ENCODE assay signal across 1 cellular context in the genomic region with DNA sequence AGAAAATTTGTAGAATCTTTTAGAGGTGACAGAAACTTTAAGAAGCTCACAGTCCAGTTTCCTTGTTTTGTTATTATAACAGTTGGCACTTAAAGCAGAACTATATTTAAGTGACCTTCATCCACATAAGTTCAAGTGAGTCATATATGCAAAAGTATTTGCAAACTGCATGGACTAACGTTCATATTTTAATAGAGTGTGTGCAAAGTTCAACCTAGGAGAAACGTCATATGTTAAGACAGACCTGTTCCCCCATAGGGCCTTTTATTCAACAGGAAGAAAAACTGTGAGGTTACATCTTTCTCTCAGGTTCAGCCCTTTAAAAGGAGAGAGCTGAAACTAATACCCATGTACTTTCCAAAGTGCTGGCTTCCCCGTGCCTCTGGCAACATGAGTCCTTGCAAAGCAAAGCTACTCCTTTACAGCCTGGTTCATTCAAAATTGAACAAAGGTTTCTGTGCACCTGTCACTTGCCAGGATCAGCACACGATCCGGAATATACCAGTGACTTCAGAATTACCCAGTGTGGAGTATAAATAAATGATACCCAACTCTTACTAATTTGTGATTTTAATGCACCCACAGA.
TF ChIP-seq lines count a peak whose summit lies in the region.

No MANE protein-coding gene starts in this region.

TF ChIP-seq in IMR-90, 13 proteins besides CTCF, POLR2A, EP300 and RAD21:
- TF ChIP-seq FOS (IDR thresholded peaks at IDR 0.05; ENCODE audit: low read depth, low read length) (peak; percentile 60; the same call in 1 of the 2 replicates), RCOR1 (IDR thresholded peaks at IDR 0.05; ENCODE audit: insufficient replicate concordance, low read length) (no peak), CEBPB (IDR thresholded peaks at IDR 0.05; ENCODE audit: low read depth, low read length) (peak; percentile 46; the same call in 1 of the 2 replicates), BHLHE40 (IDR thresholded peaks at IDR 0.05; ENCODE audit: low read depth, low read length) (peak; percentile 7; the same call in 1 of the 2 replicates), MAZ (IDR thresholded peaks at IDR 0.05; ENCODE audit: borderline replicate concordance, low read depth, low read length) (no peak), MAFK (IDR thresholded peaks at IDR 0.05; ENCODE audit: low read depth, low read length) (no peak), CHD1 (IDR thresholded peaks at IDR 0.05; ENCODE audit: low read depth, low read length) (no peak)
